ENCODE assay signal across 2 cellular contexts in genomic region chr12:120413901-120414695, GRCh38.
TF ChIP-seq lines count a peak whose summit lies in the region.

No MANE protein-coding gene starts in this region.

TF ChIP-seq in HEK293, 187 proteins besides CTCF, POLR2A, EP300 and RAD21 (continued from another document and continues in another):
- TF ChIP-seq REST (tag by site-specific recombination; IDR thresholded peaks at IDR 0.05) (no peak), ZBTB8A (tag by site-specific recombination; IDR thresholded peaks at IDR 0.05) (no peak), ZNF280D (tag by site-specific recombination; IDR thresholded peaks at IDR 0.05) (no peak), PRDM1 (tag by site-specific recombination; IDR thresholded peaks at IDR 0.05) (no peak; the same call in 1 of the 2 replicates), ZBTB1 (tag by site-specific recombination; IDR thresholded peaks at IDR 0.05) (no peak), ZNF473 (tag by site-specific recombination; IDR thresholded peaks at IDR 0.05) (peak; percentile 47; the same call in 1 of the 2 replicates), ZNF664 (tag by site-specific recombination; IDR thresholded peaks at IDR 0.05) (peak; percentile 96), ZNF214 (tag by site-specific recombination; IDR thresholded peaks at IDR 0.05; ENCODE audit: borderline replicate concordance) (no peak), ZNF248 (tag by site-specific recombination; IDR thresholded peaks at IDR 0.05) (no peak), KLF7 (tag by site-specific recombination; IDR thresholded peaks at IDR 0.05; ENCODE audit: borderline replicate concordance) (peak; percentile 20; the same call in 1 of the 2 replicates), ZNF19 (tag by site-specific recombination; IDR thresholded peaks at IDR 0.05; ENCODE audit: low read depth) (no peak), ZNF114 (tag by site-specific recombination; IDR thresholded peaks at IDR 0.05) (no peak), ZNF558 (tag by site-specific recombination; IDR thresholded peaks at IDR 0.05) (no peak), ZNF398 (tag by site-specific recombination; IDR thresholded peaks at IDR 0.05) (peak; percentile 44), ZNF580 (tag by site-specific recombination; IDR thresholded peaks at IDR 0.05) (0 out of 2 replicates have a peak, but pooled peaks have one; percentile 24), ZSCAN4 (tag by site-specific recombination; IDR thresholded peaks at IDR 0.05) (peak; percentile 92)

TF ChIP-seq in WTC11, 78 proteins besides CTCF, POLR2A, EP300 and RAD21 (continued from another document):
- TF ChIP-seq SP1 (CRISPR knock-in tag; conservative IDR thresholded peaks at IDR 0.05) (0 out of 2 replicates have a peak, but pooled peaks have one; percentile 38), GTF2I (CRISPR knock-in tag; conservative IDR thresholded peaks at IDR 0.05) (peak; percentile 92), ETV6 (CRISPR knock-in tag; IDR thresholded peaks at IDR 0.05) (peak; percentile 92), ZBTB43 (CRISPR knock-in tag; IDR thresholded peaks at IDR 0.05) (peak; percentile 97; the same call in 1 of the 2 replicates), CREM (CRISPR knock-in tag; IDR thresholded peaks at IDR 0.05) (0 out of 2 replicates have a peak, but pooled peaks have one; percentile 43)
